2 cellular contexts compared by ENCODE assay signal in genomic region chr18:56615738-56616520, GRCh38.
TF ChIP-seq lines count a peak whose summit lies in the region.

No MANE protein-coding gene starts in this region.

TF ChIP-seq in HEK293, 187 proteins besides CTCF, POLR2A, EP300 and RAD21:
- no peak for TF ChIP-seq SP2 (tag by site-specific recombination; IDR thresholded peaks at IDR 0.05)
- no peak for TF ChIP-seq ZNF521 (tag by site-specific recombination; IDR thresholded peaks at IDR 0.05)
- peak; percentile 41 for TF ChIP-seq GLIS1 (tag by site-specific recombination; IDR thresholded peaks at IDR 0.05)
TF ChIP-seq in HEK293: peak in this region for 1.

TF ChIP-seq in GM12878, 131 proteins besides CTCF, POLR2A, EP300 and RAD21:
- TF ChIP-seq RELB (IDR thresholded peaks at IDR 0.05; ENCODE audit: low read depth) (no peak), PAX5 (IDR thresholded peaks at IDR 0.05; ENCODE audit: borderline replicate concordance, low read depth, low read length) (0 out of 2 replicates have a peak, but pooled peaks have one; percentile 22)
